8 cellular contexts compared by ENCODE assay signal in the genomic region with DNA sequence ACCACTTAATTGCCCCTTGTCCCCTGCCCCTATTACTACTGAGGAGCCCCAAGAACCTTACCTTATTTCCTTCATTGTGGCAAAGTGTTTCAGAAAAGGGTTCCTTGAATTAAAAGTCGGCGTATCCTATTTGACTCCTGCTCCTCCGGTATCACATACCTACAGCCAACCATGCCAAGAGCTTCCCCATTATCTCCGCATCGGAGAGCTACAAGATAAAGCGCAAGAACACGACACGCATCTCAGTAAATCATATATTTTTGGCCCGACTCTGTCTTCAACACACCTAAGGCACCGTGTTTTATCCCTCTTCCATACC. TPM values are rescaled to one million over a fixed set of nuclear protein-coding genes. Genes with fewer than 3 reads are reported as not detected.
DNase-seq lines count a peak whose midpoint lies in the region; ATAC-seq and TF ChIP-seq lines count a peak whose summit lies in the region.

No MANE protein-coding gene starts in this region.

- H3K36me3 ChIP-seq in skeletal muscle tissue (ENCODE audit: control insufficient read depth in 3 of 3, insufficient read depth in 3 of 3, low read length in 3 of 3) = peaks cover 0 to 7% (median 0%) of the 10 kb centered on the region in 3 donors

- ATAC-seq in activated CD4-positive, alpha-beta T cell treated with anti-CD3 and anti-CD28 coated beads for 36 hours = peak; percentile 3
- ATAC-seq in HG03025 (IDR thresholded peaks at IDR 0.05; ENCODE audit: low FRiP score, unreplicated experiment) = peak; percentile 3

- peak overlapping the region; percentile 82 to 96 (median 94) for H3K9ac ChIP-seq in skeletal muscle tissue (ENCODE audit: low read depth in 1 of 3, low read length in 3 of 3)

- no peak overlapping the region for H3K27ac Mint-ChIP-seq in activated CD4-positive, alpha-beta T cell treated with anti-CD3 and anti-CD28 coated beads for 36 hours
- H3K27ac Mint-ChIP-seq in activated CD4-positive, alpha-beta T cell treated with anti-CD3 and anti-CD28 coated beads, Interleukin-2, amount 10 ng/mL, durations not matched to agents 24 days and 14 days = no peak overlapping the region
- H3K27ac Mint-ChIP-seq in immature natural killer cell = no peak overlapping the region

- peak overlapping the region; percentile 99 for H3K27ac ChIP-seq in skeletal muscle tissue (ENCODE audit: low read depth, low read length)

- peaks cover 4 to 27% (median 27%) of the 10 kb centered on the region in 3 donors for H3K4me1 ChIP-seq in skeletal muscle tissue (ENCODE audit: control insufficient read depth in 3 of 3, insufficient read depth in 3 of 3, low read length in 3 of 3)

- no peaks in the 10 kb centered on the region for H3K9me3 Mint-ChIP-seq in activated CD4-positive, alpha-beta T cell treated with anti-CD3 and anti-CD28 coated beads for 36 hours (ENCODE audit: low read depth)
- H3K9me3 Mint-ChIP-seq in activated CD4-positive, alpha-beta T cell treated with anti-CD3 and anti-CD28 coated beads, Interleukin-2, amount 10 ng/mL, durations not matched to agents 24 days and 14 days = no peaks in the 10 kb centered on the region
- no peaks in the 10 kb centered on the region for H3K9me3 Mint-ChIP-seq in immature natural killer cell

- intact Hi-C loops in activated CD4-positive, alpha-beta T cell treated with anti-CD3 and anti-CD28 coated beads for 36 hours (cut with DNase I, micrococcal nuclease) = loop anchor here (1.0 to 10.0 kb wide), 17 partner anchors 9 to 1428 kb away; a partner anchor contains a TSS
- intact Hi-C loops in activated CD4-positive, alpha-beta T cell treated with anti-CD3 and anti-CD28 coated beads, Interleukin-2, amount 10 ng/mL, durations not matched to agents 24 days and 14 days (cut with micrococcal nuclease) = loop anchor here (1.0 to 5.0 kb wide), 11 partner anchors 9 to 585 kb away; a partner anchor contains a TSS

- H3K4me3 ChIP-seq in fibroblast of pulmonary artery (replicated peaks; ENCODE audit: low read depth, low read length) (peak overlapping the region; percentile 83), skeletal muscle tissue (ENCODE audit: low read length in 3 of 3) (peak overlapping the region; percentile 95 to 99 (median 96))

- POLR2A ChIA-PET in activated CD4-positive, alpha-beta T cell treated with anti-CD3 and anti-CD28 coated beads for 36 hours (lab: Charles Lee) = interaction anchor here (0.6 to 2.1 kb wide), 12 partner anchors 8 to 528 kb away, joined by 3 to 14 read pairs (median 5); a partner anchor contains a TSS

- DNase-seq in activated CD4-positive, alpha-beta T cell treated with anti-CD3 and anti-CD28 coated beads for 36 hours = no peak
- DNase-seq in activated CD4-positive, alpha-beta T cell treated with anti-CD3 and anti-CD28 coated beads, Interleukin-2, amount 10 ng/mL, durations not matched to agents 24 days and 14 days = no peak
- DNase-seq in RKO (ENCODE audit: low spot score) = peak; percentile 65
- no peak for DNase-seq in fibroblast of pulmonary artery (ENCODE audit: low read depth)
- DNase-seq in immature natural killer cell = no peak
- DNase-seq in activated T-cell treated with anti-CD3 and anti-CD28 coated beads, Interleukin-2, amount 50 U/mL, for 48 hours = no peak

- CTCF ChIA-PET in activated CD4-positive, alpha-beta T cell treated with anti-CD3 and anti-CD28 coated beads for 36 hours (lab: Charles Lee) = interaction anchor here (0.6 to 2.2 kb wide), 11 partner anchors 8 to 475 kb away, joined by 3 to 11 read pairs (median 4); no protein-coding TSS in a partner anchor

- no peaks in the 10 kb centered on the region for H3K27me3 Mint-ChIP-seq in activated CD4-positive, alpha-beta T cell treated with anti-CD3 and anti-CD28 coated beads for 36 hours
- H3K27me3 Mint-ChIP-seq in activated CD4-positive, alpha-beta T cell treated with anti-CD3 and anti-CD28 coated beads, Interleukin-2, amount 10 ng/mL, durations not matched to agents 24 days and 14 days = no peaks in the 10 kb centered on the region
- peaks cover 0 to 3% (median 0%) of the 10 kb centered on the region in 3 donors for H3K27me3 Mint-ChIP-seq in immature natural killer cell (ENCODE audit: low read depth in 3 of 3)

- H3K36me3 Mint-ChIP-seq in activated CD4-positive, alpha-beta T cell treated with anti-CD3 and anti-CD28 coated beads for 36 hours (ENCODE audit: low read depth) = peaks cover 14% of the 10 kb centered on the region
- H3K36me3 Mint-ChIP-seq in activated CD4-positive, alpha-beta T cell treated with anti-CD3 and anti-CD28 coated beads, Interleukin-2, amount 10 ng/mL, durations not matched to agents 24 days and 14 days (ENCODE audit: low read depth) = peaks cover 29% of the 10 kb centered on the region
- peaks cover 4 to 10% (median 5%) of the 10 kb centered on the region in 3 donors for H3K36me3 Mint-ChIP-seq in immature natural killer cell

- no peak for TF ChIP-seq CTCF in fibroblast of pulmonary artery (IDR thresholded peaks at IDR 0.05; ENCODE audit: low read length, missing control alignments)

- H3K4me1 Mint-ChIP-seq in activated CD4-positive, alpha-beta T cell treated with anti-CD3 and anti-CD28 coated beads for 36 hours = peaks cover 35% of the 10 kb centered on the region
- H3K4me1 Mint-ChIP-seq in activated CD4-positive, alpha-beta T cell treated with anti-CD3 and anti-CD28 coated beads, Interleukin-2, amount 10 ng/mL, durations not matched to agents 24 days and 14 days = peaks cover 27% of the 10 kb centered on the region
- peaks cover 5 to 21% of the 10 kb centered on the region in 2 donors for H3K4me1 Mint-ChIP-seq in immature natural killer cell

- H3K9me3 ChIP-seq in skeletal muscle tissue (ENCODE audit: control insufficient read depth in 3 of 3, low read length in 3 of 3) = no peaks in the 10 kb centered on the region

- H3K27me3 ChIP-seq in skeletal muscle tissue (ENCODE audit: control insufficient read depth in 3 of 3, insufficient read depth in 3 of 3, low read length in 3 of 3) = no peaks in the 10 kb centered on the region

- no peak overlapping the region for H3K4me3 Mint-ChIP-seq in activated CD4-positive, alpha-beta T cell treated with anti-CD3 and anti-CD28 coated beads for 36 hours
- H3K4me3 Mint-ChIP-seq in activated CD4-positive, alpha-beta T cell treated with anti-CD3 and anti-CD28 coated beads, Interleukin-2, amount 10 ng/mL, durations not matched to agents 24 days and 14 days = no peak overlapping the region
- no peak overlapping the region for H3K4me3 Mint-ChIP-seq in immature natural killer cell

RNA-seq across cellular contexts. Expression of a gene that starts 0.6 kb away (rescaled TPM):
- total RNA-seq in activated CD4-positive, alpha-beta T cell treated with anti-CD3 and anti-CD28 coated beads for 36 hours = 1 to 10 TPM; 1.7 to 2.6 TPM
- total RNA-seq in activated CD4-positive, alpha-beta T cell treated with anti-CD3 and anti-CD28 coated beads, Interleukin-2, amount 10 ng/mL, durations not matched to agents 24 days and 14 days = 1.7 and 3.7 TPM in 2 replicates
- total RNA-seq in skeletal muscle tissue = 9.9 TPM
- polyA plus RNA-seq in immature natural killer cell = 1 to 10 TPM; 1.5 to 4.2 (median 2.1) TPM

RNA-seq across cellular contexts. Expression of a gene that starts 9.0 kb away (rescaled TPM):
- total RNA-seq in activated CD4-positive, alpha-beta T cell treated with anti-CD3 and anti-CD28 coated beads for 36 hours = 100 to 1,000 TPM in 1 of 2 experiments, 10 to 100 TPM in 1; 80.3 to 124 TPM
- 122 and 125 TPM in 2 replicates for total RNA-seq in activated CD4-positive, alpha-beta T cell treated with anti-CD3 and anti-CD28 coated beads, Interleukin-2, amount 10 ng/mL, durations not matched to agents 24 days and 14 days
- 229 TPM for total RNA-seq in skeletal muscle tissue
- 100 to 1,000 TPM; 109 to 150 (median 147) TPM for polyA plus RNA-seq in immature natural killer cell
